In the genomic region with DNA sequence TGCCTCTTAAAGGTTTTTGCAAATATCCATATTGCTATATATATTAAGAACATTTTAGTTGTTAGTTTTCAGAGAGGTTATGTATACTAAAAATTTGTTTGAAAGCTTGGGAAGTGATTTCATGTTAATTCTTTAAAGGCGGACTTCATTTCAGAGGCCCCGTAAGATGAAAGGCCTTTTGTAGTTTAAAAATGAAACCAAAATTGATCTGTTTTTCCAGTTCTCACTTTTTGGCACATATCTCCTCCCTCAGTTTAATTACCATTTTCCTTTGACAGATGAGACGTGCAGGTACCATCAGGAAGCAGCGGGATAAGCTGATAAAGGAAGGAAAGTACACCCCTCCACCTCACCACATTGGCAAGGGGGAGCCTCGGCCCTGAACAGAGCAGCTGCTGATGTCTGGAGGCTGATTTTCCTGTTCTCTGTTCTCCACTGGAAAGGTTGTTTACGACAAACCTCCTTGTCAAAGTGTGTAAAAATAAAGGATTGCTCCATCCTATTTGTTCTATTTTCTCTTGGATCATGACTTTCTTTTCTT, we compare ENCODE assay signal across 18 cellular contexts. TPM values are rescaled to one million over a fixed set of nuclear protein-coding genes. Genes with fewer than 3 reads are reported as not detected.
DNase-seq lines count a peak whose midpoint lies in the region; ATAC-seq, FAIRE-seq and TF ChIP-seq lines count a peak whose summit lies in the region.
"Had no signal": no experiment of that assay in that cellular context is flagged by ENCODE, and none has a peak within 500 bp of the region (broad histone marks: within the 10 kb centered on the region; RNA-seq: fewer than 3 reads in every experiment).

No MANE protein-coding gene starts in this region.

- H3K9me3 Mint-ChIP-seq in activated CD4-positive, alpha-beta memory T cell treated with anti-CD3 and anti-CD28 coated beads, Interleukin-2, amount 10 ng/mL, durations not matched to agents 7 days and 5 days, result no peaks in the 10 kb centered on the region
- no peaks in the 10 kb centered on the region for H3K9me3 Mint-ChIP-seq in effector memory CD8-positive, alpha-beta T cell
- H3K9me3 Mint-ChIP-seq: H9 had no signal

- H3K9me3 ChIP-seq in left ventricle myocardium inferior (replicated peaks) (no peaks in the 10 kb centered on the region), upper lobe of right lung (no peaks in the 10 kb centered on the region), small intestine (ENCODE audit: control insufficient read depth, low read depth) (no peaks in the 10 kb centered on the region)
- H3K9me3 ChIP-seq: vagina had no signal

- no peak for ATAC-seq in Right ventricle myocardium inferior
- ATAC-seq in effector memory CD8-positive, alpha-beta T cell (replicated peaks), result no peak
- ATAC-seq in upper lobe of right lung, result no peak
- ATAC-seq in HG03095 (IDR thresholded peaks at IDR 0.05; ENCODE audit: unreplicated experiment), result no peak
- ATAC-seq: esophagus mucosa, sciatic nerve had no signal

- peak overlapping the region; percentile 74 for H3K4me3 Mint-ChIP-seq in activated CD4-positive, alpha-beta memory T cell treated with anti-CD3 and anti-CD28 coated beads, Interleukin-2, amount 10 ng/mL, durations not matched to agents 7 days and 5 days
- peak overlapping the region; percentile 57 to 67 for H3K4me3 Mint-ChIP-seq in effector memory CD8-positive, alpha-beta T cell
- H3K4me3 Mint-ChIP-seq: H9 had no signal

- POLR2A ChIA-PET in activated CD4-positive, alpha-beta memory T cell treated with anti-CD3 and anti-CD28 coated beads, Interleukin-2, amount 10 ng/mL, durations not matched to agents 7 days and 5 days (lab: Charles Lee), result no interaction called here

- CTCF ChIA-PET in activated CD4-positive, alpha-beta memory T cell treated with anti-CD3 and anti-CD28 coated beads, Interleukin-2, amount 10 ng/mL, durations not matched to agents 7 days and 5 days (lab: Charles Lee), result interaction anchor here (1.4 kb wide), 2 partner anchors 8 to 58 kb away, joined by 3 to 6 read pairs; a partner anchor contains a TSS

- peak overlapping the region; percentile 80 for H3K27ac Mint-ChIP-seq in activated CD4-positive, alpha-beta memory T cell treated with anti-CD3 and anti-CD28 coated beads, Interleukin-2, amount 10 ng/mL, durations not matched to agents 7 days and 5 days
- H3K27ac Mint-ChIP-seq in effector memory CD8-positive, alpha-beta T cell, result peak overlapping the region; percentile 72 to 93

- H3K36me3 ChIP-seq in left ventricle myocardium inferior (peaks cover 94% of the 10 kb centered on the region), upper lobe of right lung (peaks cover 83% of the 10 kb centered on the region), small intestine (ENCODE audit: control insufficient read depth in 2 of 2, insufficient read depth in 2 of 2, low read length in 2 of 2) (peaks cover 9 to 13% of the 10 kb centered on the region in 2 donors)

- peaks cover 59% of the 10 kb centered on the region for H3K36me3 Mint-ChIP-seq in activated CD4-positive, alpha-beta memory T cell treated with anti-CD3 and anti-CD28 coated beads, Interleukin-2, amount 10 ng/mL, durations not matched to agents 7 days and 5 days (ENCODE audit: low read depth)
- H3K36me3 Mint-ChIP-seq in effector memory CD8-positive, alpha-beta T cell (ENCODE audit: insufficient read depth), result peaks cover 73% of the 10 kb centered on the region

- H3K4me3 ChIP-seq in left ventricle myocardium inferior (peak overlapping the region; percentile 6), upper lobe of right lung (no peak overlapping the region), small intestine (ENCODE audit: low read depth in 1 of 2, low read length in 2 of 2) (no peak overlapping the region)
- H3K4me3 ChIP-seq: vagina had no signal

- H3K27me3 ChIP-seq in left ventricle myocardium inferior (ENCODE audit: low read depth) (no peaks in the 10 kb centered on the region), upper lobe of right lung (no peaks in the 10 kb centered on the region), small intestine (ENCODE audit: control insufficient read depth in 2 of 2, insufficient read depth in 2 of 2, low read length in 2 of 2) (no peaks in the 10 kb centered on the region)
- H3K27me3 ChIP-seq: vagina had no signal

- no peaks in the 10 kb centered on the region for H3K27me3 Mint-ChIP-seq in activated CD4-positive, alpha-beta memory T cell treated with anti-CD3 and anti-CD28 coated beads, Interleukin-2, amount 10 ng/mL, durations not matched to agents 7 days and 5 days
- no peaks in the 10 kb centered on the region for H3K27me3 Mint-ChIP-seq in effector memory CD8-positive, alpha-beta T cell

- H3K4me1 Mint-ChIP-seq in activated CD4-positive, alpha-beta memory T cell treated with anti-CD3 and anti-CD28 coated beads, Interleukin-2, amount 10 ng/mL, durations not matched to agents 7 days and 5 days, result peaks cover 33% of the 10 kb centered on the region
- H3K4me1 Mint-ChIP-seq in effector memory CD8-positive, alpha-beta T cell (ENCODE audit: low read depth in 2 of 2), result peaks cover 13 to 22% of the 10 kb centered on the region in 2 donors
- H3K4me1 Mint-ChIP-seq: H9 had no signal

- H3K4me1 ChIP-seq in left ventricle myocardium inferior (peaks cover 31% of the 10 kb centered on the region), upper lobe of right lung (peaks cover 3% of the 10 kb centered on the region), small intestine (ENCODE audit: control insufficient read depth in 2 of 2, insufficient read depth in 1 of 2, low read depth in 1 of 2, low read length in 1 of 2) (no peaks in the 10 kb centered on the region)
- H3K4me1 ChIP-seq: vagina had no signal

- 52 to 64% (median 55%) methylated on average over 6 of the region's 6 CpGs for WGBS in small intestine, 3 donors

- DNase-seq in left ventricle myocardium inferior (no peak), Right ventricle myocardium inferior (ENCODE audit: missing footprints) (no peak), upper lobe of right lung (peak; percentile 9), small intestine (no peak)
- no peak for DNase-seq in activated CD4-positive, alpha-beta memory T cell treated with anti-CD3 and anti-CD28 coated beads, Interleukin-2, amount 10 ng/mL, durations not matched to agents 7 days and 5 days
- no peak for DNase-seq in effector memory CD8-positive, alpha-beta T cell
- DNase-seq: activated CD4-positive, alpha-beta T cell treated with anti-CD3 and anti-CD28 coated beads, Interleukin-2, amount 50 U/mL, for 48 hours; H9; KBM-7; NCI-H2029 treated with DMSO at 0.1 percent for 48 hours; NCI-H446 had no signal

- FAIRE-seq in small intestine (lab: Jason Lieb, UNC), result no peak
- FAIRE-seq: bronchial epithelial cell, G401.6, GM19239 had no signal

- intact Hi-C loops in left ventricle myocardium inferior (cut with micrococcal nuclease), result no loop called here
- intact Hi-C loops in Right ventricle myocardium inferior (cut with DNase I), result no loop called here
- intact Hi-C loops in upper lobe of right lung (cut with DNase I), result no loop called here

- H3K27ac ChIP-seq in left ventricle myocardium inferior (replicated peaks), result peak overlapping the region; percentile 48
- H3K27ac ChIP-seq in upper lobe of right lung, result peak overlapping the region; percentile 11
- peak overlapping the region in 1 of 2 donors; percentile 72 for H3K27ac ChIP-seq in small intestine (ENCODE audit: low read depth in 1 of 2, low read length in 1 of 2)
- H3K27ac ChIP-seq: vagina had no signal

- no peak for TF ChIP-seq CTCF in left ventricle myocardium inferior (IDR thresholded peaks at IDR 0.05; ENCODE audit: borderline replicate concordance)
- TF ChIP-seq CTCF in upper lobe of right lung (IDR thresholded peaks at IDR 0.05), result no peak

RNA-seq across cellular contexts. Expression of a gene that starts 8.0 kb away (rescaled TPM):
- total RNA-seq in left ventricle myocardium inferior, result 696 TPM
- total RNA-seq in Right ventricle myocardium inferior, result 776 TPM
- total RNA-seq in activated CD4-positive, alpha-beta memory T cell treated with anti-CD3 and anti-CD28 coated beads, Interleukin-2, amount 10 ng/mL, durations not matched to agents 7 days and 5 days, result 100 to 1,000 TPM; 148 to 153 TPM
- total RNA-seq in upper lobe of right lung, result 154 TPM
- 100 to 1,000 TPM; 472 to 696 (median 574) TPM for polyA plus RNA-seq in small intestine

RNA-seq across cellular contexts. Expression of a gene that starts 43.1 kb away (rescaled TPM):
- total RNA-seq in left ventricle myocardium inferior (61.5 TPM), Right ventricle myocardium inferior (65.7 TPM), upper lobe of right lung (49.8 TPM)
- total RNA-seq in activated CD4-positive, alpha-beta memory T cell treated with anti-CD3 and anti-CD28 coated beads, Interleukin-2, amount 10 ng/mL, durations not matched to agents 7 days and 5 days, result 10 to 100 TPM; 68.8 to 72.5 TPM
- 10 to 100 TPM; 24.5 to 28.9 (median 28.4) TPM for polyA plus RNA-seq in small intestine
